Comparison of ENCODE assay signal across 12 cellular contexts in the genomic region with DNA sequence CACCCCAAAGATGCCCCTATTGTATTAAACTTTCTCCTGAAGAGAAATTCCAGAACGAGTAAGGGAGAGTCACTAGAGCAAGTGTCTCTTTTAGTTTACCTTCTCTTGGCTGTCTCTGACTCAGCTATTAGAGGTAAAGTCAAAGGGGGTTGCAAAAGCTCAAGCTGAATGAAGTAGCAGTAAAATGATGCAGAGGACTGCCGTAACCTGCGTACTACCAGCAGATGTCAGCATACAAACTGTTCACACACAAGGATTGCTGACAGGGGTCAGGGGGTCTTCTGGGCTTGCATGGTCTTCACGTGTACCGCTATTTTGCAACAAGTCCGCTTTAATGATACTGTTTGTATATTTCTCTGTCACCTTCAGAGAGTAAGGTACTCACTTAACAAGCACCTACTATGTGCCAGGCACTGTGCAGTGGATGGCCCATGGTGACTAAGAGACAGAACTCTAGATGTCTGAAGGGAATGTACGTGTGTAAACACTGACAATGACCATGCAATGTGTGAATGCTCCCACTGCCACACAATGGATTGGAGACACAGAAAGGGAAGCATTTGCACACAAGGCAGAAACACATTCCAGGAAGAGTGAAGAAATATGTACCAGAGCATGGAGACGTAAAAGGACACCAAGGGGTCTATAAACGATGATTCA. TPM values are rescaled to one million over a fixed set of nuclear protein-coding genes. Genes with fewer than 3 reads are reported as not detected.
DNase-seq lines count a peak whose midpoint lies in the region; ATAC-seq, FAIRE-seq and TF ChIP-seq lines count a peak whose summit lies in the region.
"Had no signal": no experiment of that assay in that cellular context is flagged by ENCODE, and none has a peak within 500 bp of the region (broad histone marks: within the 10 kb centered on the region; RNA-seq: fewer than 3 reads in every experiment).

No MANE protein-coding gene starts in this region.

- TF ChIP-seq POLR2A in K562 (conservative IDR thresholded peaks at IDR 0.05) = no peak
- TF ChIP-seq POLR2A in Peyer's patch (IDR thresholded peaks at IDR 0.05) = no peak

- BruUV-seq in K562 (replicated peaks; lab: Mats Ljungman, UMichigan) = no TSS peak

- no peaks in the 10 kb centered on the region for H3K36me3 ChIP-seq in MM.1S (replicated peaks; ENCODE audit: insufficient read depth, low read length)
- no peaks in the 10 kb centered on the region; the same call in 2 of the 3 replicates for H3K36me3 ChIP-seq in K562 (ENCODE audit: control insufficient read depth, insufficient read depth, low read length)
- H3K36me3 ChIP-seq in mesenchymal stem cell (ENCODE audit: control insufficient read depth in 1 of 2, insufficient read depth in 2 of 2, low read depth in 1 of 2, low read length in 2 of 2) = no peaks in the 10 kb centered on the region
- H3K36me3 ChIP-seq in Peyer's patch = no peaks in the 10 kb centered on the region
- H3K36me3 ChIP-seq: gastroesophageal sphincter had no signal

- CTCF ChIA-PET in K562 (lab: Yijun Ruan, JAX; ENCODE audit: low intra/inter-chr PET ratio) = no interaction called here

- H3K4me2 ChIP-seq in MM.1S (ENCODE audit: low read depth, low read length) = no peak overlapping the region
- H3K4me2 ChIP-seq in K562 (ENCODE audit: insufficient read depth, low read length) = no peak overlapping the region
- H3K4me2 ChIP-seq in mesenchymal stem cell (ENCODE audit: low read length, poor library complexity, severe bottlenecking) = no peak overlapping the region

- H2BK15ac ChIP-seq in mesenchymal stem cell (ENCODE audit: low read depth, poor library complexity, severe bottlenecking) = no peak overlapping the region

- H3K9me1 ChIP-seq in K562 (ENCODE audit: control insufficient read depth, insufficient read depth, low read length) = no peaks in the 10 kb centered on the region

- DNase-seq in MM.1S (no peak), K562 (ENCODE audit: extremely low read depth in 1 of 4, low spot score in 3 of 4) (peak in 2 of 4 experiments; percentile 39 to 44), mesenchymal stem cell (peak; percentile 43), SW480 (ENCODE audit: low spot score) (no peak), cerebellum (ENCODE audit: low spot score) (no peak), Peyer's patch (no peak)
- DNase-seq: activated CD4-positive, alpha-beta T cell treated with anti-CD3 and anti-CD28 coated beads for 1 hour; NCI-H526 treated with DMSO at 0.1 percent for 48 hours had no signal

- H3K27me3 ChIP-seq in MM.1S (replicated peaks; ENCODE audit: insufficient read depth, low read length) (no peaks in the 10 kb centered on the region), K562 (ENCODE audit: control insufficient read depth in 2 of 2, insufficient read depth in 2 of 2, low read length in 2 of 2) (no peaks in the 10 kb centered on the region), mesenchymal stem cell (ENCODE audit: control insufficient read depth in 1 of 2, insufficient read depth in 1 of 2, low read length in 2 of 2) (no peaks in the 10 kb centered on the region), Peyer's patch (no peaks in the 10 kb centered on the region)

- H3K4me3 ChIP-seq in MM.1S (ENCODE audit: low read length) (no peak overlapping the region), K562 (no peak overlapping the region), mesenchymal stem cell (ENCODE audit: insufficient read depth in 1 of 2, low read depth in 1 of 2, low read length in 2 of 2) (no peak overlapping the region), Peyer's patch (no peak overlapping the region)
- H3K4me3 ChIP-seq: gastroesophageal sphincter had no signal

- H3K27ac ChIP-seq in MM.1S (ENCODE audit: low read length) (no peak overlapping the region), K562 (ENCODE audit: extremely low read depth, low read depth, low read length) (no peak overlapping the region), mesenchymal stem cell (ENCODE audit: low read length, poor library complexity, severe bottlenecking) (no peak overlapping the region), Peyer's patch (no peak overlapping the region)
- H3K27ac ChIP-seq: gastroesophageal sphincter had no signal

- no peaks in the 10 kb centered on the region for H3F3A ChIP-seq in MM.1S (ENCODE audit: insufficient read depth, low read length)

- H3K4me1 ChIP-seq in MM.1S (ENCODE audit: low read length) (no peaks in the 10 kb centered on the region), K562 (replicated peaks in 1 of 2; ENCODE audit: control insufficient read depth in 2 of 2, insufficient read depth in 2 of 2, low read length in 2 of 2) (peaks cover 3 to 9% of the 10 kb centered on the region in 2 experiments; a peak in 3 of 5 replicates), mesenchymal stem cell (ENCODE audit: control insufficient read depth, insufficient read depth, low read depth, low read length) (peaks cover 12% of the 10 kb centered on the region), Peyer's patch (peaks cover 0 to 5% (median 0%) of the 10 kb centered on the region in 4 donors)
- H3K4me1 ChIP-seq: gastroesophageal sphincter had no signal

- no peak overlapping the region for H3K14ac ChIP-seq in mesenchymal stem cell (ENCODE audit: low read length in 2 of 2)

- H3K9ac ChIP-seq in MM.1S (ENCODE audit: low read length) (no peak overlapping the region), K562 (ENCODE audit: insufficient read depth in 1 of 2, low read depth in 2 of 2, low read length in 2 of 2) (no peak overlapping the region), mesenchymal stem cell (ENCODE audit: low read length) (no peak overlapping the region)

- no peak overlapping the region for H3K18ac ChIP-seq in mesenchymal stem cell (ENCODE audit: low read depth in 1 of 2, low read length in 2 of 2)

- intact Hi-C loops in K562 (cut with micrococcal nuclease) = no loop called here

- no peaks in the 10 kb centered on the region for H3K9me2 ChIP-seq in MM.1S (replicated peaks; ENCODE audit: insufficient read depth, low read length)

- ATAC-seq in K562 (peak; percentile 81), HG03039 (IDR thresholded peaks at IDR 0.05; ENCODE audit: unreplicated experiment) (no peak)
- ATAC-seq: gastroesophageal sphincter had no signal

- peaks cover 3% of the 10 kb centered on the region for H3K79me1 ChIP-seq in mesenchymal stem cell (replicated peaks; ENCODE audit: low read length, poor library complexity, severe bottlenecking)

- H3K4ac ChIP-seq in mesenchymal stem cell (ENCODE audit: low read depth in 1 of 2, low read length in 2 of 2) = no peak overlapping the region

- TF ChIP-seq EP300 in K562 (IDR thresholded peaks at IDR 0.05; ENCODE audit: low read length) = no peak

- no peak overlapping the region for H4K91ac ChIP-seq in mesenchymal stem cell (ENCODE audit: low read length)

- no peak overlapping the region for H3K23ac ChIP-seq in mesenchymal stem cell (ENCODE audit: low read length in 2 of 2)

- peak; percentile 40 for FAIRE-seq in K562 (lab: Jason Lieb, UNC)
- FAIRE-seq: G401.6 had no signal

- TF ChIP-seq RAD21 in K562 (CRISPR knock-in tag; conservative IDR thresholded peaks at IDR 0.05 in 1 of 2, IDR thresholded peaks at IDR 0.05 in 1 of 2) = peak; percentile 11 to 51; a peak in 2 of 4 replicates

- in situ Hi-C loops in K562 (cut with MboI) = loop anchor here (25.0 kb wide), 1 partner anchor 382 kb away; a partner anchor contains a TSS

- H2AK5ac ChIP-seq in mesenchymal stem cell (ENCODE audit: low read length, severe bottlenecking) = no peak overlapping the region

- H2BK12ac ChIP-seq in mesenchymal stem cell (ENCODE audit: low read length in 2 of 2) = no peak overlapping the region

- H2BK5ac ChIP-seq in mesenchymal stem cell (ENCODE audit: low read depth, low read length, poor library complexity, severe bottlenecking) = no peak overlapping the region

- POLR2A ChIA-PET in K562 (lab: Yijun Ruan, JAX) = interaction anchor here (0.6 kb wide), 1 partner anchor 12 kb away, joined by 4 read pairs; no protein-coding TSS in a partner anchor

- H3K9me3 ChIP-seq in MM.1S (replicated peaks; ENCODE audit: insufficient read depth, low read length) (no peaks in the 10 kb centered on the region), K562 (replicated peaks; ENCODE audit: control insufficient read depth, insufficient read depth, low read depth, low read length) (no peaks in the 10 kb centered on the region), mesenchymal stem cell (ENCODE audit: control insufficient read depth, low read length) (no peaks in the 10 kb centered on the region), Peyer's patch (no peaks in the 10 kb centered on the region)
- H3K9me3 ChIP-seq: gastroesophageal sphincter had no signal

- no peak overlapping the region for H2BK120ac ChIP-seq in mesenchymal stem cell (ENCODE audit: low read depth, low read length)

- H3K79me2 ChIP-seq in MM.1S (ENCODE audit: low read length) (no peaks in the 10 kb centered on the region), K562 (ENCODE audit: control insufficient read depth, insufficient read depth, low read length) (no peaks in the 10 kb centered on the region)

- no peak overlapping the region for H4K8ac ChIP-seq in mesenchymal stem cell (ENCODE audit: low read length)

- TF ChIP-seq CTCF in GM12872 (IDR thresholded peaks at IDR 0.05; ENCODE audit: insufficient read depth, low read depth, low read length) = peak; percentile 34; the same call in 1 of the 3 replicates
- TF ChIP-seq CTCF in MM.1S (IDR thresholded peaks at IDR 0.05; ENCODE audit: low read length) = peak; percentile 13; the same call in 1 of the 2 replicates
- peak; percentile 45 to 63 (median 51) for TF ChIP-seq CTCF in K562 (IDR thresholded peaks at IDR 0.05 in 2 of 3, conservative IDR thresholded peaks at IDR 0.05 in 1 of 3; ENCODE audit: insufficient read depth in 2 of 3, low read depth in 1 of 3, low read length in 3 of 3)
- no peak for TF ChIP-seq CTCF in Peyer's patch (IDR thresholded peaks at IDR 0.05)

- 42% methylated on average over 9 of the region's 9 CpGs for WGBS in K562 (ENCODE audit: insufficient coverage, low coverage, missing lambda C conversion rate)
- WGBS in mesenchymal stem cell = 76% methylated on average over 9 of the region's 9 CpGs

- H2AFZ ChIP-seq in MM.1S (ENCODE audit: low read length) (no peak overlapping the region), K562 (ENCODE audit: low read depth, low read length) (no peak overlapping the region), mesenchymal stem cell (ENCODE audit: low read depth, low read length) (no peak overlapping the region)

- H4K20me1 ChIP-seq in MM.1S (ENCODE audit: insufficient read depth, low read length) (no peaks in the 10 kb centered on the region), K562 (replicated peaks; ENCODE audit: control insufficient read depth, insufficient read depth, low read length) (no peaks in the 10 kb centered on the region)

RNA-seq across cellular contexts. Expression of a gene that starts 34.9 kb away (rescaled TPM):
- total RNA-seq in K562 (2011; cell fraction: chromatin; rRNA removed; ENCODE audit: low replicate concordance) = 25.6 and 109 TPM in 2 replicates
- 14.0 and 21.6 TPM in 2 replicates for total RNA-seq in K562 (2011; cell fraction: nucleolus; rRNA removed)
- 40.7 and 66.0 TPM in 2 replicates for total RNA-seq in K562 (2011; cell fraction: nucleoplasm; rRNA removed)
- total RNA-seq in K562 (2014; rRNA removed) = 48.5 and 54.5 TPM in 2 replicates
- total RNA-seq in K562 (2014; rRNA removed; fragmentation: Illumina TruSeq; extraction: Trizol) = 88.3 and 95.1 TPM in 2 replicates
- 57.4 and 63.9 TPM in 2 replicates for total RNA-seq in K562 (2015; rRNA removed; fragmentation: Illumina TruSeq; extraction: Trizol)
- 77.4 and 84.2 TPM in 2 replicates for total RNA-seq in K562 (2021)
- 65.1 and 75.1 TPM in 2 replicates for polyA plus RNA-seq in K562 (2011; rRNA removed)
- polyA plus RNA-seq in K562 (2011; cell fraction: cytosol; rRNA removed) = 30.2 and 34.3 TPM in 2 replicates
- polyA plus RNA-seq in K562 (2011; cell fraction: nucleus; rRNA removed) = 43.7 and 65.6 TPM in 2 replicates
- polyA plus RNA-seq in K562 (2012) = 29.8 and 31.0 TPM in 2 replicates
- polyA plus RNA-seq in K562 (2014; fragmentation: Illumina TruSeq; extraction: Trizol) = 51.0 and 62.8 TPM in 2 replicates
- 10 to 100 TPM; 13.0 to 15.9 TPM for polyA plus RNA-seq in K562 (2014; fragmentation: Nextera tagmentation; extraction: Ambion mirVana)
- 35.1 and 35.8 TPM in 2 replicates for polyA plus RNA-seq in K562 (2014; rRNA removed)
- 171 and 184 TPM in 2 replicates for polyA minus RNA-seq in K562 (2011; rRNA and poly(A)+ RNA removed)
- 58.6 and 74.0 TPM in 2 replicates for polyA minus RNA-seq in K562 (2011; cell fraction: cytosol; rRNA and poly(A)+ RNA removed)
- 45.9 and 102 TPM in 2 replicates for polyA minus RNA-seq in K562 (2011; cell fraction: nucleus; rRNA and poly(A)+ RNA removed)
- 7.0 TPM for polyA plus RNA-seq in mesenchymal stem cell (2013, experiment 1 of 2)
- polyA plus RNA-seq in mesenchymal stem cell (2013, experiment 2 of 2) = 7.2 TPM
- total RNA-seq in cerebellum = 59.8 TPM
- 10 to 100 TPM in 1 of 4 donors, 1 to 10 TPM in 3; 6.6 to 11.0 (median 9.1) TPM for total RNA-seq in Peyer's patch

RNA-seq across cellular contexts. Expression of a gene that starts 34.9 kb away (rescaled TPM):
- 8.9 and 19.2 TPM in 2 replicates for total RNA-seq in K562 (2011; cell fraction: chromatin; rRNA removed; ENCODE audit: low replicate concordance)
- 13.0 and 15.4 TPM in 2 replicates for total RNA-seq in K562 (2011; cell fraction: nucleolus; rRNA removed)
- 25.2 and 40.2 TPM in 2 replicates for total RNA-seq in K562 (2011; cell fraction: nucleoplasm; rRNA removed)
- total RNA-seq in K562 (2014; rRNA removed) = 19.3 and 24.3 TPM in 2 replicates
- total RNA-seq in K562 (2014; rRNA removed; fragmentation: Illumina TruSeq; extraction: Trizol) = 20.2 and 21.2 TPM in 2 replicates
- total RNA-seq in K562 (2015; rRNA removed; fragmentation: Illumina TruSeq; extraction: Trizol) = 17.0 and 17.7 TPM in 2 replicates
- 16.4 and 18.1 TPM in 2 replicates for total RNA-seq in K562 (2021)
- polyA plus RNA-seq in K562 (2011; rRNA removed) = 34.6 and 35.8 TPM in 2 replicates
- polyA plus RNA-seq in K562 (2011; cell fraction: cytosol; rRNA removed) = 20.1 and 32.3 TPM in 2 replicates
- 6.9 and 13.9 TPM in 2 replicates for polyA plus RNA-seq in K562 (2011; cell fraction: nucleus; rRNA removed)
- polyA plus RNA-seq in K562 (2012) = 12.9 and 16.2 TPM in 2 replicates
- polyA plus RNA-seq in K562 (2014; fragmentation: Illumina TruSeq; extraction: Trizol) = 18.1 and 22.1 TPM in 2 replicates
- polyA plus RNA-seq in K562 (2014; fragmentation: Nextera tagmentation; extraction: Ambion mirVana) = 1 to 10 TPM; 4.2 to 6.3 TPM
- polyA plus RNA-seq in K562 (2014; rRNA removed) = 11.6 and 19.6 TPM in 2 replicates
- 35.7 and 47.7 TPM in 2 replicates for polyA minus RNA-seq in K562 (2011; rRNA and poly(A)+ RNA removed)
- 13.3 and 26.9 TPM in 2 replicates for polyA minus RNA-seq in K562 (2011; cell fraction: cytosol; rRNA and poly(A)+ RNA removed)
- 6.7 and 10.4 TPM in 2 replicates for polyA minus RNA-seq in K562 (2011; cell fraction: nucleus; rRNA and poly(A)+ RNA removed)
- polyA plus RNA-seq in mesenchymal stem cell (2013, experiment 1 of 2) = 45.4 TPM
- 49.2 TPM for polyA plus RNA-seq in mesenchymal stem cell (2013, experiment 2 of 2)
- 10.2 TPM for total RNA-seq in cerebellum
- 10 to 100 TPM; 17.3 to 23.1 (median 20.9) TPM for total RNA-seq in Peyer's patch

RNA-seq across cellular contexts. Expression of a gene that starts 46.8 kb away (rescaled TPM):
- total RNA-seq in K562 (2011; cell fraction: chromatin; rRNA removed; ENCODE audit: low replicate concordance) = 0.40 TPM in 1 of 2 replicates, not detected in the other
- total RNA-seq in K562 (2011; cell fraction: nucleolus; rRNA removed) = not detected in 2 replicates
- total RNA-seq in K562 (2011; cell fraction: nucleoplasm; rRNA removed) = not detected in 2 replicates
- total RNA-seq in K562 (2014; rRNA removed) = not detected in 2 replicates
- 0.06 and 0.29 TPM in 2 replicates for total RNA-seq in K562 (2014; rRNA removed; fragmentation: Illumina TruSeq; extraction: Trizol)
- total RNA-seq in K562 (2015; rRNA removed; fragmentation: Illumina TruSeq; extraction: Trizol) = not detected in 2 replicates
- total RNA-seq in K562 (2021) = not detected in 2 replicates
- not detected in 2 replicates for polyA plus RNA-seq in K562 (2011; rRNA removed)
- not detected in 2 replicates for polyA plus RNA-seq in K562 (2011; cell fraction: cytosol; rRNA removed)
- polyA plus RNA-seq in K562 (2011; cell fraction: nucleus; rRNA removed) = 0.04 TPM in 1 of 2 replicates, not detected in the other
- 0.07 and 0.25 TPM in 2 replicates for polyA plus RNA-seq in K562 (2012)
- 0.06 and 0.08 TPM in 2 replicates for polyA plus RNA-seq in K562 (2014; fragmentation: Illumina TruSeq; extraction: Trizol)
- under 1 TPM; 0.17 to 0.21 TPM for polyA plus RNA-seq in K562 (2014; fragmentation: Nextera tagmentation; extraction: Ambion mirVana)
- not detected in 2 replicates for polyA plus RNA-seq in K562 (2014; rRNA removed)
- not detected in 2 replicates for polyA minus RNA-seq in K562 (2011; rRNA and poly(A)+ RNA removed)
- not detected in 2 replicates for polyA minus RNA-seq in K562 (2011; cell fraction: cytosol; rRNA and poly(A)+ RNA removed)
- not detected in 2 replicates for polyA minus RNA-seq in K562 (2011; cell fraction: nucleus; rRNA and poly(A)+ RNA removed)
- polyA plus RNA-seq in mesenchymal stem cell (2013, experiment 1 of 2) = not detected
- 0.03 TPM for polyA plus RNA-seq in mesenchymal stem cell (2013, experiment 2 of 2)
- not detected for total RNA-seq in cerebellum
- total RNA-seq in Peyer's patch = not detected

Comparison
In these comparisons a context has a peak if more than half of its experiments do, and no peak if none do; other contexts are left out.
1. CTCF ChIP-seq: peak in GM12872 (single experiment), MM.1S (single experiment) and K562 (3 of 3); none in Peyer's patch (0 of 6).